8 cellular contexts compared by ENCODE assay signal in genomic region chr12:32895688-32896437, GRCh38. TPM values are rescaled to one million over a fixed set of nuclear protein-coding genes. Genes with fewer than 3 reads are reported as not detected.
A peak's percentile ranks its signal among the peaks of the same experiment; 100 is the strongest.
DNase-seq lines count a peak whose midpoint lies in the region; ATAC-seq and TF ChIP-seq lines count a peak whose summit lies in the region.

No MANE protein-coding gene starts in this region.

- DNase-seq in CD14-positive monocyte (ENCODE audit: low spot score) (no peak), HuH-7.5 (ENCODE audit: low spot score) (peak; percentile 72), T47D (ENCODE audit: low read depth in 1 of 2, low spot score in 1 of 2) (peak; percentile 34 to 39), lower leg skin (ENCODE audit: low spot score in 2 of 2) (peak in 1 of 2 donors; percentile 24), tibial nerve (ENCODE audit: low spot score in 2 of 2) (no peak), inferior parietal cortex (ENCODE audit: extremely low spot score) (no peak)

- peaks cover 0 to 43% (median 13%) of the 10 kb centered on the region in 4 donors for H3K4me1 ChIP-seq in tibial nerve

- no peaks in the 10 kb centered on the region for H3K36me3 Mint-ChIP-seq in CD14-positive monocyte

- intact Hi-C loops in CD14-positive monocyte (cut with micrococcal nuclease) (no loop called here), lower leg skin (cut with DNase I; ENCODE audit: low total_unique reads) (no loop called here)

- no peaks in the 10 kb centered on the region for H3K36me3 ChIP-seq in tibial nerve

- H3K27ac ChIP-seq in tibial nerve, result peak overlapping the region; percentile 61 to 87 (median 78)

- TF ChIP-seq POLR2A in lower leg skin (IDR thresholded peaks at IDR 0.05) (no peak), tibial nerve (IDR thresholded peaks at IDR 0.05) (no peak)

- H3K27me3 ChIP-seq in tibial nerve, result no peaks in the 10 kb centered on the region

- no peak for ATAC-seq in HG03460 (IDR thresholded peaks at IDR 0.05; ENCODE audit: unreplicated experiment)
- ATAC-seq in HG03571 (IDR thresholded peaks at IDR 0.05; ENCODE audit: unreplicated experiment), result no peak

- in situ Hi-C loops in T47D (cut with HindIII; ENCODE audit: low pct_unique_long_range_greater_than_20kb, low sequenced_read_pairs), result no loop called here

- 4% methylated on average over 29 of the region's 29 CpGs for WGBS in lower leg skin, 2 donors
- 3 to 6% methylated on average over 29 of the region's 29 CpGs for WGBS in tibial nerve, 2 donors

- no peak for TF ChIP-seq EP300 in tibial nerve (IDR thresholded peaks at IDR 0.05)

- peak overlapping the region; percentile 88 to 95 for H3K4me3 Mint-ChIP-seq in CD14-positive monocyte

- peaks cover 0 to 2% (median 0%) of the 10 kb centered on the region in 7 donors for H3K9me3 Mint-ChIP-seq in CD14-positive monocyte

- no peak for TF ChIP-seq CTCF in CD14-positive monocyte (IDR thresholded peaks at IDR 0.05)
- no peak for TF ChIP-seq CTCF in lower leg skin (IDR thresholded peaks at IDR 0.05)
- peak in 2 of 5 experiments; percentile 19 to 24 for TF ChIP-seq CTCF in tibial nerve (IDR thresholded peaks at IDR 0.05)

- H3K9me3 ChIP-seq in tibial nerve, result no peaks in the 10 kb centered on the region

- H3K4me3 ChIP-seq in lower leg skin (ENCODE audit: low read depth, poor library complexity, severe bottlenecking) (peak overlapping the region; percentile 41), tibial nerve (peak overlapping the region; percentile 46 to 86 (median 68))

- peaks cover 5 to 12% (median 7%) of the 10 kb centered on the region in 3 donors for H3K27me3 Mint-ChIP-seq in CD14-positive monocyte (ENCODE audit: low read depth in 3 of 3)

- peak overlapping the region in 2 of 7 donors; percentile 32 to 73 for H3K27ac Mint-ChIP-seq in CD14-positive monocyte

- H3K4me1 Mint-ChIP-seq in CD14-positive monocyte, result peaks cover 60% of the 10 kb centered on the region

RNA-seq across cellular contexts. Expression of gene PKP2, which starts 0.7 kb away (rescaled TPM):
- polyA plus RNA-seq in CD14-positive monocyte, result 1 to 10 TPM; 2.9 to 3.1 TPM
- total RNA-seq in lower leg skin (10 to 100 TPM in 2 of 4 donors, 1 to 10 TPM in 2; 7.5 to 10.5 (median 9.2) TPM), tibial nerve (10 to 100 TPM; 35.0 to 45.0 (median 42.5) TPM)

Comparison
In these comparisons a context has a peak if more than half of its experiments do, and no peak if none do; other contexts are left out.
1. DNase-seq: peak in HuH-7.5 (single experiment) and T47D (2 of 2); none in CD14-positive monocyte (single experiment), tibial nerve (0 of 2) and inferior parietal cortex (single experiment).